8 cellular contexts compared by ENCODE assay signal in the genomic region with DNA sequence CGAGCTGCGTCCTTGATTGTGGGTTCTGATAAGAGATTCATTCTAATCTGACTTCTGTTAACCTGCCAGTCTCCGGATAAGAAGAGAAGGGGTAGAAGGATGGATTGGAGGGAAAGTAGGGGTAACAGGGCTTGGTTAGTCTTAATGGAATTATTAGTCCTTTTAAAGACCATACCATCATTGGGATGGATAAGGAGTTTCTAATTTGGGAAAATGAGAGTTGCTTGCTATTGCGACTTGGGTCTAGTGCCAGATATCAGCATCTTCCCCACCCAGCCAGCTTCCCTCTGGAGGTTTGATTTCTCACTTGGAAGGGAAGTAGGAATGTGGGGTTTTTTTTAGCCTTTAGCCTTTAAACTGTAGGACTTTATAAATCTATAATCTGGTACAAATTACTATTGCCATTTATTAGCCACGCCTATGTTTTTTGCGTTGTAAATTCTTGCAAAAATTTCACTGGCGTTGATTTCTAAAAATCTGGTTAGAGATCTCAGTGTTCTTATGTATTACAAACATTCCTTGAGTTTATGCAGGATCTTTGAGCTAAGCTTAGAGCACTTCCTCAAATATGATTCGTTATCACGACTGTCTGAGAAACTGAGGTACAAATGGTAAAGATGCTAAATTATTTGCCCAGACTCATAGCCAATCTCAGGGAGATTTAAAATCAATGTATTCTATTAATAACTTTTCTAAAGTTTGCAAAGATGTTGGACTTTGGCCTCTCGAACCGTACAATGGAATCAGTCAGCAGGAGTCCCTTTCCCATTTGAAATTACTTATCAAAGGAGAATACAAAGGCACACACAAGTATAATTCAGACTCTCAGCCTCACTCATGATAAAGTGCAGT. TPM values are rescaled to one million over a fixed set of nuclear protein-coding genes. Genes with fewer than 3 reads are reported as not detected.
DNase-seq lines count a peak whose midpoint lies in the region; ATAC-seq and TF ChIP-seq lines count a peak whose summit lies in the region.

No MANE protein-coding gene starts in this region.

- CTCF ChIA-PET in naive thymus-derived CD4-positive, alpha-beta T cell (lab: Charles Lee): interaction anchor here (0.6 kb wide), 1 partner anchor 490 kb away, joined by 3 read pairs; no protein-coding TSS in a partner anchor

- POLR2A ChIA-PET in naive thymus-derived CD4-positive, alpha-beta T cell (lab: Charles Lee): interaction anchor here (0.6 to 1.3 kb wide), 3 partner anchors 10 to 338 kb away, joined by 3 to 5 read pairs (median 3); partner anchors contain the start of gene AXDND1

- intact Hi-C loops in naive thymus-derived CD4-positive, alpha-beta T cell (cut with micrococcal nuclease): loop anchor here (1.0 to 10.0 kb wide), 14 partner anchors 7 to 1606 kb away; partner anchors contain the start of genes QSOX1 (in 2 of the 2), ABL2 (in 1 of the 2), ACBD6 (in 1 of the 2) and AXDND1 (in 1 of the 2)

- peaks cover 47 to 77% (median 67%) of the 10 kb centered on the region in 7 donors for H3K4me1 Mint-ChIP-seq in naive thymus-derived CD4-positive, alpha-beta T cell

- no peaks in the 10 kb centered on the region for H3K27me3 ChIP-seq in BE2C
- no peaks in the 10 kb centered on the region for H3K27me3 ChIP-seq in naive thymus-derived CD4-positive, alpha-beta T cell (ENCODE audit: control insufficient read depth in 2 of 2, insufficient read depth in 2 of 2, low read length in 2 of 2)

- H3K4me3 Mint-ChIP-seq in naive thymus-derived CD4-positive, alpha-beta T cell: peak overlapping the region; percentile 87 to 98 (median 90)

- no peaks in the 10 kb centered on the region for H3K4me1 ChIP-seq in BE2C
- peaks cover 10 to 17% of the 10 kb centered on the region in 2 donors for H3K4me1 ChIP-seq in naive thymus-derived CD4-positive, alpha-beta T cell (ENCODE audit: control insufficient read depth in 2 of 2, insufficient read depth in 2 of 2, low read length in 2 of 2)

- DNase-seq in BE2C (no peak), SK-N-DZ (ENCODE audit: low spot score) (no peak), ACHN (no peak)
- DNase-seq in Jurkat, Clone E6-1 (ENCODE audit: low read depth, low spot score): no peak
- DNase-seq in naive thymus-derived CD4-positive, alpha-beta T cell: no peak
- no peak for DNase-seq in effector CD4-positive, alpha-beta T cell

- peaks cover 0 to 24% (median 0%) of the 10 kb centered on the region in 5 donors for H3K27me3 Mint-ChIP-seq in naive thymus-derived CD4-positive, alpha-beta T cell

- in situ Hi-C loops in ACHN (cut with HindIII; ENCODE audit: low pct_ligation_motif_present, low pct_unique_long_range_greater_than_20kb, low sequenced_read_pairs): no loop called here

- TF ChIP-seq CTCF in BE2C (IDR thresholded peaks at IDR 0.05; ENCODE audit: low read depth, low read length): no peak

- peaks cover 0 to 3% (median 0%) of the 10 kb centered on the region in 5 donors for H3K36me3 Mint-ChIP-seq in naive thymus-derived CD4-positive, alpha-beta T cell

- ATAC-seq in naive thymus-derived CD4-positive, alpha-beta T cell: no peak
- no peak for ATAC-seq in GM18519 (IDR thresholded peaks at IDR 0.05; ENCODE audit: low FRiP score, unreplicated experiment)

- no peaks in the 10 kb centered on the region for H3K9me3 Mint-ChIP-seq in naive thymus-derived CD4-positive, alpha-beta T cell

- H3K27ac ChIP-seq in cingulate gyrus (ENCODE audit: low read depth, low read length): peak overlapping the region; percentile 50
- peak overlapping the region; percentile 84 for H3K27ac ChIP-seq in naive thymus-derived CD4-positive, alpha-beta T cell (ENCODE audit: low read depth, low read length)

- no peaks in the 10 kb centered on the region for H3K9me3 ChIP-seq in BE2C
- H3K9me3 ChIP-seq in naive thymus-derived CD4-positive, alpha-beta T cell (ENCODE audit: control insufficient read depth in 2 of 3, low read length in 3 of 3): no peaks in the 10 kb centered on the region

- no peaks in the 10 kb centered on the region for H3K36me3 ChIP-seq in BE2C
- peaks cover 0 to 5% (median 0%) of the 10 kb centered on the region in 3 experiments for H3K36me3 ChIP-seq in naive thymus-derived CD4-positive, alpha-beta T cell (ENCODE audit: control insufficient read depth in 2 of 3, insufficient read depth in 3 of 3, low read length in 3 of 3)

- peak overlapping the region; percentile 76 to 92 (median 89) for H3K27ac Mint-ChIP-seq in naive thymus-derived CD4-positive, alpha-beta T cell

- peak overlapping the region; percentile 69 for H3K4me3 ChIP-seq in BE2C (ENCODE audit: low read depth, low read length)
- peak overlapping the region; percentile 79 for H3K4me3 ChIP-seq in Jurkat, Clone E6-1 (ENCODE audit: low read length)
- peak overlapping the region; percentile 71 for H3K4me3 ChIP-seq in naive thymus-derived CD4-positive, alpha-beta T cell (ENCODE audit: low read length)

RNA-seq across cellular contexts. Expression of gene FAM20B, which starts 1.3 kb away (rescaled TPM):
- 10.0 TPM for polyA plus RNA-seq in BE2C (2012; ENCODE audit: insufficient read depth, insufficient read length, low read depth)
- polyA plus RNA-seq in Jurkat, Clone E6-1 (2012; ENCODE audit: insufficient read depth, insufficient read length): 13.3 TPM
- total RNA-seq in naive thymus-derived CD4-positive, alpha-beta T cell: 10 to 100 TPM; 14.3 to 27.9 (median 25.2) TPM
- polyA plus RNA-seq in naive thymus-derived CD4-positive, alpha-beta T cell: 10 to 100 TPM in 1 of 2 donors, 1 to 10 TPM in 1; 4.6 to 10.1 TPM
- 23.2 TPM in 2 replicates for polyA plus RNA-seq in SK-N-DZ (2014; cell fraction: cytosol; rRNA removed)
- 11.1 and 11.3 TPM in 2 replicates for polyA plus RNA-seq in SK-N-DZ (2014; cell fraction: nucleus; rRNA removed)

RNA-seq across cellular contexts. Expression of gene TOR3A, which starts 54.8 kb away (rescaled TPM):
- 41.9 TPM for polyA plus RNA-seq in BE2C (2012; ENCODE audit: insufficient read depth, insufficient read length, low read depth)
- polyA plus RNA-seq in Jurkat, Clone E6-1 (2012; ENCODE audit: insufficient read depth, insufficient read length): 16.6 TPM
- 10 to 100 TPM; 18.8 to 43.8 (median 21.7) TPM for total RNA-seq in naive thymus-derived CD4-positive, alpha-beta T cell
- polyA plus RNA-seq in naive thymus-derived CD4-positive, alpha-beta T cell: 10 to 100 TPM; 22.0 to 24.3 TPM
- polyA plus RNA-seq in SK-N-DZ (2014; cell fraction: cytosol; rRNA removed): 14.9 and 28.1 TPM in 2 replicates
- polyA plus RNA-seq in SK-N-DZ (2014; cell fraction: nucleus; rRNA removed): 10.4 and 27.1 TPM in 2 replicates
